ENCODE assay signal across 8 cellular contexts in genomic region chr13:113562085-113562749, GRCh38. TPM values are rescaled to one million over a fixed set of nuclear protein-coding genes. Genes with fewer than 3 reads are reported as not detected.
A peak's percentile ranks its signal among the peaks of the same experiment; 100 is the strongest.
DNase-seq lines count a peak whose midpoint lies in the region; ATAC-seq, FAIRE-seq and TF ChIP-seq lines count a peak whose summit lies in the region.

No MANE protein-coding gene starts in this region.

- no peak overlapping the region for H3K9ac ChIP-seq in Loucy (ENCODE audit: low read depth, low read length, poor library complexity, severe bottlenecking)
- H3K9ac ChIP-seq in K562 (ENCODE audit: insufficient read depth in 1 of 2, low read depth in 2 of 2, low read length in 2 of 2): no peak overlapping the region

- H3K4me2 ChIP-seq in Loucy (ENCODE audit: low read depth, low read length, poor library complexity, severe bottlenecking): no peak overlapping the region
- no peak overlapping the region for H3K4me2 ChIP-seq in K562 (ENCODE audit: insufficient read depth, low read length)

- H3K4me3 ChIP-seq in Loucy (ENCODE audit: low read length, poor library complexity, severe bottlenecking): no peak overlapping the region
- H3K4me3 ChIP-seq in K562: no peak overlapping the region
- H3K4me3 ChIP-seq in gastrocnemius medialis: no peak overlapping the region

- no peaks in the 10 kb centered on the region for H3F3A ChIP-seq in Loucy (ENCODE audit: low read depth)

- H3K36me3 ChIP-seq in Loucy (ENCODE audit: insufficient read depth, low read length) (no peaks in the 10 kb centered on the region), K562 (ENCODE audit: control insufficient read depth, insufficient read depth, low read length) (no peaks in the 10 kb centered on the region), gastrocnemius medialis (no peaks in the 10 kb centered on the region)

- TF ChIP-seq CTCF in Loucy (conservative IDR thresholded peaks at IDR 0.05; ENCODE audit: low read length): peak; percentile 86
- TF ChIP-seq CTCF in K562 (IDR thresholded peaks at IDR 0.05 in 2 of 3, conservative IDR thresholded peaks at IDR 0.05 in 1 of 3; ENCODE audit: insufficient read depth in 2 of 3, low read depth in 1 of 3, low read length in 3 of 3): peak; percentile 77 to 81 (median 78)
- TF ChIP-seq CTCF in gastrocnemius medialis (IDR thresholded peaks at IDR 0.05 in 4 of 5, conservative IDR thresholded peaks at IDR 0.05 in 1 of 5): peak in 3 of 5 experiments; percentile 42 to 61 (median 50)

- H3K79me2 ChIP-seq in Loucy (ENCODE audit: insufficient read depth, low read length): no peaks in the 10 kb centered on the region
- no peaks in the 10 kb centered on the region for H3K79me2 ChIP-seq in K562 (ENCODE audit: control insufficient read depth, insufficient read depth, low read length)

- H3K9me1 ChIP-seq in K562 (ENCODE audit: control insufficient read depth, insufficient read depth, low read length): no peaks in the 10 kb centered on the region

- no peaks in the 10 kb centered on the region for H3K9me3 ChIP-seq in Loucy (ENCODE audit: insufficient read depth, low read depth, low read length)
- no peaks in the 10 kb centered on the region for H3K9me3 ChIP-seq in K562 (replicated peaks; ENCODE audit: control insufficient read depth, insufficient read depth, low read depth, low read length)
- H3K9me3 ChIP-seq in gastrocnemius medialis: no peaks in the 10 kb centered on the region

- peaks cover 6% of the 10 kb centered on the region for H3K4me1 ChIP-seq in Loucy (ENCODE audit: insufficient read depth, low read length, poor library complexity, severe bottlenecking)
- peaks cover 0 to 9% of the 10 kb centered on the region in 2 experiments; a peak in 3 of 5 replicates for H3K4me1 ChIP-seq in K562 (replicated peaks in 1 of 2; ENCODE audit: control insufficient read depth in 2 of 2, insufficient read depth in 2 of 2, low read length in 2 of 2)
- no peaks in the 10 kb centered on the region for H3K4me1 ChIP-seq in gastrocnemius medialis

- intact Hi-C loops in K562 (cut with micrococcal nuclease) (loop anchor here (1.0 to 10.0 kb wide), 3 partner anchors 104 to 287 kb away; no protein-coding TSS in a partner anchor), gastrocnemius medialis (cut with DNase I; ENCODE audit: low total_unique reads) (no loop called here)

- ATAC-seq in K562 (peak; percentile 92), gastrocnemius medialis (peak in 1 of 2 donors; percentile 49), GM18873 (IDR thresholded peaks at IDR 0.05; ENCODE audit: low FRiP score, unreplicated experiment) (no peak)

- WGBS in K562 (ENCODE audit: insufficient coverage, low coverage, missing lambda C conversion rate): 9% methylated on average over 12 of the region's 14 CpGs

- H2AFZ ChIP-seq in Loucy (ENCODE audit: low read length): no peak overlapping the region
- H2AFZ ChIP-seq in K562 (ENCODE audit: low read depth, low read length): 0 out of 2 replicates have a peak overlapping the region, but pooled peaks have one; percentile 0

- H3K27ac ChIP-seq in K562 (ENCODE audit: extremely low read depth, low read depth, low read length): no peak overlapping the region
- H3K27ac ChIP-seq in gastrocnemius medialis: no peak overlapping the region

- POLR2A ChIA-PET in K562 (lab: Yijun Ruan, JAX): interaction anchor here (0.6 kb wide), 1 partner anchor 366 kb away, joined by 5 read pairs; no protein-coding TSS in a partner anchor

- no peak for TF ChIP-seq POLR2A in K562 (conservative IDR thresholded peaks at IDR 0.05)
- no peak for TF ChIP-seq POLR2A in gastrocnemius medialis (IDR thresholded peaks at IDR 0.05)

- BruUV-seq in K562 (replicated peaks; lab: Mats Ljungman, UMichigan): no TSS peak

- peak; percentile 47 to 68 for TF ChIP-seq RAD21 in K562 (CRISPR knock-in tag; conservative IDR thresholded peaks at IDR 0.05 in 1 of 2, IDR thresholded peaks at IDR 0.05 in 1 of 2)

- CTCF ChIA-PET in K562 (lab: Yijun Ruan, JAX; ENCODE audit: low intra/inter-chr PET ratio): interaction anchor here (0.7 to 0.9 kb wide), 3 partner anchors 103 to 620 kb away, joined by 3 to 4 read pairs (median 4); no protein-coding TSS in a partner anchor

- DNase-seq in NCI-H524 (lab: John Stamatoyannopoulos, UW) (peak; percentile 21 to 73), NCI-H524 treated with DMSO at 0.1 percent for 48 hours (lab: John Stamatoyannopoulos, UW) (no peak), SK-N-DZ (ENCODE audit: low spot score) (peak; percentile 84), K562 (ENCODE audit: extremely low read depth in 1 of 4, low spot score in 3 of 4) (peak; percentile 57 to 67 (median 58)), iPS DF 19.7 (ENCODE audit: low read depth, low spot score) (peak; percentile 40), gastrocnemius medialis (no peak)

- TF ChIP-seq EP300 in K562 (IDR thresholded peaks at IDR 0.05; ENCODE audit: low read length): no peak

- FAIRE-seq in K562 (lab: Jason Lieb, UNC): peak; percentile 89

- no peaks in the 10 kb centered on the region for H3K9me2 ChIP-seq in Loucy (replicated peaks; ENCODE audit: low read depth, low read length)

- in situ Hi-C loops in K562 (cut with MboI): no loop called here
- in situ Hi-C loops in gastrocnemius medialis (cut with MboI; ENCODE audit: low sequenced_read_pairs in 4 of 4): no loop called here

- H4K20me1 ChIP-seq in Loucy (ENCODE audit: insufficient read depth, low read length, poor library complexity, severe bottlenecking) (no peaks in the 10 kb centered on the region), K562 (replicated peaks; ENCODE audit: control insufficient read depth, insufficient read depth, low read length) (no peaks in the 10 kb centered on the region)

- no peaks in the 10 kb centered on the region for H3K27me3 ChIP-seq in Loucy (ENCODE audit: insufficient read depth, low read length, poor library complexity, severe bottlenecking)
- H3K27me3 ChIP-seq in K562 (ENCODE audit: control insufficient read depth in 2 of 2, insufficient read depth in 2 of 2, low read length in 2 of 2): no peaks in the 10 kb centered on the region
- H3K27me3 ChIP-seq in gastrocnemius medialis: peaks cover 0 to 15% (median 0%) of the 10 kb centered on the region in 3 donors

TF ChIP-seq in K562, 482 proteins besides CTCF, POLR2A, EP300 and RAD21 (continues in another document):
- no peak for TF ChIP-seq ZNF436 (CRISPR knock-in tag; IDR thresholded peaks at IDR 0.05)
- no peak for TF ChIP-seq PCBP1 (IDR thresholded peaks at IDR 0.05; ENCODE audit: low read depth, low read length, poor library complexity, severe bottlenecking)
- no peak for TF ChIP-seq HMG20B (CRISPR knock-in tag; IDR thresholded peaks at IDR 0.05)
- 0 out of 2 replicates have a peak, but pooled peaks have one; percentile 23 for TF ChIP-seq CC2D1A (IDR thresholded peaks at IDR 0.05)

RNA-seq across cellular contexts. Expression of gene TFDP1, which starts 22.3 kb away (rescaled TPM):
- polyA plus RNA-seq in SK-N-DZ (2014; cell fraction: cytosol; rRNA removed): 113 and 158 TPM in 2 replicates
- 133 and 178 TPM in 2 replicates for polyA plus RNA-seq in SK-N-DZ (2014; cell fraction: nucleus; rRNA removed)
- total RNA-seq in K562 (2011; cell fraction: chromatin; rRNA removed; ENCODE audit: low replicate concordance): 47.7 and 68.4 TPM in 2 replicates
- 25.8 and 28.5 TPM in 2 replicates for total RNA-seq in K562 (2011; cell fraction: nucleolus; rRNA removed)
- 37.4 and 47.0 TPM in 2 replicates for total RNA-seq in K562 (2011; cell fraction: nucleoplasm; rRNA removed)
- 55.2 and 71.3 TPM in 2 replicates for total RNA-seq in K562 (2014; rRNA removed)
- total RNA-seq in K562 (2014; rRNA removed; fragmentation: Illumina TruSeq; extraction: Trizol): 68.1 and 69.1 TPM in 2 replicates
- 61.3 and 64.1 TPM in 2 replicates for total RNA-seq in K562 (2015; rRNA removed; fragmentation: Illumina TruSeq; extraction: Trizol)
- 115 and 120 TPM in 2 replicates for total RNA-seq in K562 (2021)
- 70.6 and 98.1 TPM in 2 replicates for polyA plus RNA-seq in K562 (2011; rRNA removed)
- polyA plus RNA-seq in K562 (2011; cell fraction: cytosol; rRNA removed): 52.3 and 59.1 TPM in 2 replicates
- 65.1 and 75.2 TPM in 2 replicates for polyA plus RNA-seq in K562 (2011; cell fraction: nucleus; rRNA removed)
- polyA plus RNA-seq in K562 (2012): 73.1 and 90.3 TPM in 2 replicates
- 129 and 145 TPM in 2 replicates for polyA plus RNA-seq in K562 (2014; fragmentation: Illumina TruSeq; extraction: Trizol)
- polyA plus RNA-seq in K562 (2014; fragmentation: Nextera tagmentation; extraction: Ambion mirVana): 10 to 100 TPM; 33.8 to 41.7 TPM
- 102 and 134 TPM in 2 replicates for polyA plus RNA-seq in K562 (2014; rRNA removed)
- 61.3 and 72.6 TPM in 2 replicates for polyA minus RNA-seq in K562 (2011; rRNA and poly(A)+ RNA removed)
- 46.6 and 48.6 TPM in 2 replicates for polyA minus RNA-seq in K562 (2011; cell fraction: cytosol; rRNA and poly(A)+ RNA removed)
- polyA minus RNA-seq in K562 (2011; cell fraction: nucleus; rRNA and poly(A)+ RNA removed): 20.1 and 23.3 TPM in 2 replicates
- total RNA-seq in gastrocnemius medialis: 10 to 100 TPM; 14.9 to 35.4 (median 29.1) TPM

Comparison
In these comparisons a context has a peak if more than half of its experiments do, and no peak if none do; other contexts are left out.
1. DNase-seq: peak in NCI-H524 (2 of 2), SK-N-DZ (single experiment), K562 (4 of 4) and iPS DF 19.7 (single experiment); none in NCI-H524 treated with DMSO at 0.1 percent for 48 hours (single experiment) and gastrocnemius medialis (0 of 2).
2. Peak in every context shown above with its lines, with median percentiles within 50 percentile points of each other: CTCF ChIP-seq.